8 cellular contexts compared by ENCODE assay signal in the genomic region with DNA sequence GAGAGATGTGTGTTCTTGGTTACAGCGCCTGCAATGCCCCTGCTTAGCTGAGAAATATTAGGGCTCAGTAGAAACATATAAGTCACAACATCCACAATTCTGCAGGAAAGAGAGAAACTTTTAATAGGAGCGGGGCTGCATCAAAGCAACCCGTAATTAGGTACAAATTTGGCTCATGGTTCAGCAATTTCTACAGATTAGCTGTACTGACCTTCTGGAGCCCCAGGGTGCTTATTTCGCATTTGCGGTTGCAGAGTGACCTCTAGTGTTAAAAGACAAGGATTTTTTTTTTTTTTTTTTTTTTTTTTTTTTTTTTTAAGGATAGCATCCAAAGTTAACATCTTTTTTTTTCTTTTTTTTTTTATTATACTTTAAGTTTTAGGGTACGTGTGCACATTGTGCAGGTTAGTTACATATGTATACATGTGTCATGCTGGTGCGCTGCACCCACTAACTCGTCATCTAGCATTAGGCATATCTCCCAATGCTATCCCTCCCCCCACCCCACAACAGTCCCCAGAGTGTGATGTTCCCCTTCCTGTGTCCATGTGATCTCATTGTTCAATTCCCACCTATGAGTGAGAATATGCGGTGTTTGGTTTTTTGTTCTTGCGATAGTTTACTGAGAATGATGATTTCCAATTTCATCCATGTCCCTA.
DNase-seq lines count a peak whose midpoint lies in the region; ATAC-seq, FAIRE-seq and TF ChIP-seq lines count a peak whose summit lies in the region.
"Not testable (repeated sequence)": the region's sequence is repeated elsewhere in the genome, so short reads cannot be mapped to it uniquely, and the experiment has no call there.

No MANE protein-coding gene starts in this region.

- DNase-seq in EL: peak; percentile 54
- DNase-seq in NCI-H1048 (lab: John Stamatoyannopoulos, UW): peak; percentile 4
- peak; percentile 13 for DNase-seq in activated CD8-positive, alpha-beta T cell treated with anti-CD3 and anti-CD28 coated beads for 36 hours
- DNase-seq in fibroblast of lung (ENCODE audit: low read depth in 2 of 2): peak; percentile 7 to 51
- not testable (repeated sequence) for DNase-seq in right lobe of liver
- DNase-seq in urothelium cell line (ENCODE audit: low spot score): peak; percentile 57

- 29% methylated on average over 9 of the region's 10 CpGs for WGBS in right lobe of liver (ENCODE audit: insufficient coverage, low coverage, low lambda C conversion rate, missing lambda C conversion rate)

- not testable (repeated sequence) for ATAC-seq in activated CD8-positive, alpha-beta T cell treated with anti-CD3 and anti-CD28 coated beads for 36 hours
- ATAC-seq in right lobe of liver: peak in 3 of 4 donors; percentile 51 to 58 (median 55)

- CTCF ChIA-PET in HEK293 (lab: Yijun Ruan, JAX): interaction anchor here (0.6 to 2.5 kb wide), 13 partner anchors 16 to 1049 kb away, joined by 3 to 14 read pairs (median 5); no protein-coding TSS in a partner anchor
- CTCF ChIA-PET in activated CD8-positive, alpha-beta T cell treated with anti-CD3 and anti-CD28 coated beads for 36 hours (lab: Charles Lee): interaction anchor here (1.2 to 1.3 kb wide), 2 partner anchors 127 to 208 kb away, joined by 3 to 4 read pairs; no protein-coding TSS in a partner anchor

- H3K36me3 ChIP-seq in HEK293 (ENCODE audit: control insufficient read depth in 2 of 2, insufficient read depth in 1 of 2, low read length in 2 of 2); OCI-LY3 (replicated peaks; ENCODE audit: low read depth, low read length); fibroblast of lung (ENCODE audit: control insufficient read depth, insufficient read depth, low read length); right lobe of liver: not testable (repeated sequence)

- intact Hi-C loops in activated CD8-positive, alpha-beta T cell treated with anti-CD3 and anti-CD28 coated beads for 36 hours (cut with micrococcal nuclease): loop anchor here (10.0 kb wide), 1 partner anchor 390 kb away; no protein-coding TSS in a partner anchor
- intact Hi-C loops in right lobe of liver (cut with DNase I): loop anchor here (10.0 kb wide), 1 partner anchor 390 kb away; no protein-coding TSS in a partner anchor

- not testable (repeated sequence) for H3K4me1 Mint-ChIP-seq in activated CD8-positive, alpha-beta T cell treated with anti-CD3 and anti-CD28 coated beads for 36 hours (ENCODE audit: low read depth)

- not testable (repeated sequence) for H3K9ac ChIP-seq in OCI-LY3 (ENCODE audit: low read length); fibroblast of lung (ENCODE audit: insufficient read depth, low read length)

- FAIRE-seq in urothelium cell line (lab: Jason Lieb, UNC): not testable (repeated sequence)

- not testable (repeated sequence) for H3K4me3 ChIP-seq in HEK293 (ENCODE audit: low read depth, low read length); OCI-LY3 (ENCODE audit: low read length); fibroblast of lung (replicated peaks in 1 of 4; ENCODE audit: control extremely low read depth in 1 of 4, insufficient read depth in 1 of 4, low read depth in 3 of 4, low read length in 4 of 4); right lobe of liver

- H3K4me2 ChIP-seq in OCI-LY3 (ENCODE audit: low read length); fibroblast of lung (ENCODE audit: extremely low read depth, insufficient read depth, low read length): not testable (repeated sequence)

- H3K27me3 ChIP-seq in OCI-LY3 (ENCODE audit: low read depth, low read length): peaks cover 24% of the 10 kb centered on the region
- H3K27me3 ChIP-seq in fibroblast of lung (ENCODE audit: control insufficient read depth, insufficient read depth, low read length); right lobe of liver: not testable (repeated sequence)

- not testable (repeated sequence) for H3K36me3 Mint-ChIP-seq in activated CD8-positive, alpha-beta T cell treated with anti-CD3 and anti-CD28 coated beads for 36 hours (ENCODE audit: low read depth)

- TF ChIP-seq CTCF in HEK293 (tag by site-specific recombination; IDR thresholded peaks at IDR 0.05): peak; percentile 45; the same call in 1 of the 2 replicates
- peak; percentile 36; the same call in 1 of the 2 replicates for TF ChIP-seq CTCF in OCI-LY3 (IDR thresholded peaks at IDR 0.05; ENCODE audit: low read depth, low read length)
- TF ChIP-seq CTCF in activated CD8-positive, alpha-beta T cell treated with anti-CD3 and anti-CD28 coated beads for 36 hours (IDR thresholded peaks at IDR 0.05): peak; percentile 30
- TF ChIP-seq CTCF in fibroblast of lung (conservative IDR thresholded peaks at IDR 0.05 in 1 of 2, IDR thresholded peaks at IDR 0.05 in 1 of 2; ENCODE audit: low read depth in 1 of 2, low read length in 2 of 2): peak; percentile 24 to 27
- peak in 3 of 4 donors; percentile 41 to 51 (median 48) for TF ChIP-seq CTCF in right lobe of liver (IDR thresholded peaks at IDR 0.05)

- H3K4me3 Mint-ChIP-seq in activated CD8-positive, alpha-beta T cell treated with anti-CD3 and anti-CD28 coated beads for 36 hours: not testable (repeated sequence)

- not testable (repeated sequence) for H3K4me1 ChIP-seq in HEK293 (ENCODE audit: control insufficient read depth, insufficient read depth, low read length); OCI-LY3 (ENCODE audit: low read length); fibroblast of lung (ENCODE audit: control insufficient read depth, extremely low read depth, insufficient read depth, low read length); right lobe of liver

- not testable (repeated sequence) for H3K9me3 Mint-ChIP-seq in activated CD8-positive, alpha-beta T cell treated with anti-CD3 and anti-CD28 coated beads for 36 hours

- not testable (repeated sequence) for H4K20me1 ChIP-seq in OCI-LY3 (ENCODE audit: insufficient read depth, low read length); fibroblast of lung (ENCODE audit: control insufficient read depth, extremely low read depth, insufficient read depth, low read length)

- not testable (repeated sequence) for H3K27ac ChIP-seq in HEK293 (ENCODE audit: extremely low read depth, low read depth, low read length); OCI-LY3 (ENCODE audit: low read length); fibroblast of lung (ENCODE audit: insufficient read depth, low read length); right lobe of liver

- not testable (repeated sequence) for H3K79me2 ChIP-seq in OCI-LY3 (ENCODE audit: low read length); fibroblast of lung (ENCODE audit: control insufficient read depth, insufficient read depth, low read length)

- POLR2A ChIA-PET in HEK293 (lab: Yijun Ruan, JAX); activated CD8-positive, alpha-beta T cell treated with anti-CD3 and anti-CD28 coated beads for 36 hours (lab: Charles Lee): not testable (repeated sequence)

- not testable (repeated sequence) for TF ChIP-seq POLR2A in right lobe of liver (IDR thresholded peaks at IDR 0.05)

- H2AFZ ChIP-seq in OCI-LY3 (ENCODE audit: low read depth, low read length); fibroblast of lung (ENCODE audit: low read length): not testable (repeated sequence)

- H3K27ac Mint-ChIP-seq in activated CD8-positive, alpha-beta T cell treated with anti-CD3 and anti-CD28 coated beads for 36 hours: not testable (repeated sequence)

- H3K9me3 ChIP-seq in HEK293 (ENCODE audit: control insufficient read depth, insufficient read depth, low read depth, low read length); OCI-LY3 (ENCODE audit: insufficient read depth, low read length); fibroblast of lung (ENCODE audit: control insufficient read depth, insufficient read depth, low read depth, low read length); right lobe of liver: not testable (repeated sequence)

- peaks cover 13% of the 10 kb centered on the region for H3K27me3 Mint-ChIP-seq in activated CD8-positive, alpha-beta T cell treated with anti-CD3 and anti-CD28 coated beads for 36 hours

TF ChIP-seq in HEK293, 187 proteins besides CTCF, POLR2A, EP300 and RAD21:
- TF ChIP-seq TCF7L2 (IDR thresholded peaks at IDR 0.05; ENCODE audit: borderline replicate concordance, low read depth, low read length) (peak; percentile 69; the same call in 1 of the 2 replicates), ZNF654 (tag by site-specific recombination; IDR thresholded peaks at IDR 0.05; ENCODE audit: low read depth) (peak; percentile 77)
- TF ChIP-seq, protein P1, sequence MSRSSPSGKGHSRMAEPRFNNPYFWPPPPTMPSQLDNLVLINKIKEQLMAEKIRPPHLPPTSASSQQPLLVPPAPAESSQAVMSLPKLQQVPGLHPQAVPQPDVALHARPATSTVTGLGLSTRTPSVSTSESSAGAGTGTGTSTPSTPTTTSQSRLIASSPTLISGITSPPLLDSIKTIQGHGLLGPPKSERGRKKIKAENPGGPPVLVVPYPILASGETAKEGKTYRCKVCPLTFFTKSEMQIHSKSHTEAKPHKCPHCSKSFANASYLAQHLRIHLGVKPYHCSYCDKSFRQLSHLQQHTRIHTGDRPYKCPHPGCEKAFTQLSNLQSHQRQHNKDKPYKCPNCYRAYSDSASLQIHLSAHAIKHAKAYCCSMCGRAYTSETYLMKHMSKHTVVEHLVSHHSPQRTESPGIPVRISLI (tag by site-specific recombination; IDR thresholded peaks at IDR 0.05): peak; percentile 92
TF ChIP-seq in HEK293: peak in this region for 3; not testable (repeated sequence) for 184.
